Comparison of ENCODE assay signal across 9 cellular contexts in genomic region chr4:80196259-80197131, GRCh38. TPM values are rescaled to one million over a fixed set of nuclear protein-coding genes. Genes with fewer than 3 reads are reported as not detected.
A peak's percentile ranks its signal among the peaks of the same experiment; 100 is the strongest.
DNase-seq lines count a peak whose midpoint lies in the region; ATAC-seq and TF ChIP-seq lines count a peak whose summit lies in the region.
"Had no signal": no experiment of that assay in that cellular context is flagged by ENCODE, and none has a peak within 500 bp of the region (broad histone marks: within the 10 kb centered on the region; RNA-seq: fewer than 3 reads in every experiment).

No MANE protein-coding gene starts in this region.

- H3K36me3 Mint-ChIP-seq in CD8-positive, alpha-beta memory T cell, result peaks cover 16 to 24% (median 16%) of the 10 kb centered on the region in 3 donors
- H3K36me3 Mint-ChIP-seq in IgD-negative memory B cell, result peaks cover 4% of the 10 kb centered on the region

- peaks cover 8% of the 10 kb centered on the region for H3K4me1 ChIP-seq in CD8-positive, alpha-beta memory T cell (ENCODE audit: insufficient read depth, low read length)
- peaks cover 20% of the 10 kb centered on the region for H3K4me1 ChIP-seq in neuron (ENCODE audit: insufficient read depth, low read length)

- no peak overlapping the region for H3K27ac ChIP-seq in CD8-positive, alpha-beta memory T cell (ENCODE audit: low read depth, low read length)

- POLR2A ChIA-PET in CD8-positive, alpha-beta memory T cell (lab: Charles Lee), result interaction anchor here (0.6 to 1.3 kb wide), 3 partner anchors 12 to 286 kb away, joined by 4 to 7 read pairs (median 6); partner anchors contain the start of gene ANTXR2

- no peaks in the 10 kb centered on the region for H3K27me3 ChIP-seq in CD8-positive, alpha-beta memory T cell (ENCODE audit: insufficient read depth, low read length, poor library complexity, severe bottlenecking)
- peaks cover 33% of the 10 kb centered on the region for H3K27me3 ChIP-seq in neuron (ENCODE audit: insufficient read depth, low read length)

- H3K9me3 ChIP-seq in CD8-positive, alpha-beta memory T cell (ENCODE audit: low read length), result no peaks in the 10 kb centered on the region
- H3K9me3 ChIP-seq in neuron (ENCODE audit: low read length), result peaks cover 3% of the 10 kb centered on the region

- H2AFZ ChIP-seq in neuron (ENCODE audit: low read depth, low read length), result peak overlapping the region; percentile 91

- CTCF ChIA-PET in CD8-positive, alpha-beta memory T cell (lab: Charles Lee), result interaction anchor here (1.5 to 8.6 kb wide), 2 partner anchors 12 to 24 kb away, joined by 5 to 194 read pairs; no protein-coding TSS in a partner anchor

- ATAC-seq in GM19035 (IDR thresholded peaks at IDR 0.05; ENCODE audit: unreplicated experiment), result no peak

- TF ChIP-seq CTCF in choroid plexus epithelial cell (conservative IDR thresholded peaks at IDR 0.05; ENCODE audit: low read depth, low read length), result no peak

- H3K27me3 Mint-ChIP-seq in CD8-positive, alpha-beta memory T cell, result peaks cover 0 to 12% of the 10 kb centered on the region in 2 donors
- H3K27me3 Mint-ChIP-seq in IgD-negative memory B cell, result peaks cover 8% of the 10 kb centered on the region

- H3K4me3 Mint-ChIP-seq in CD8-positive, alpha-beta memory T cell, result peak overlapping the region; percentile 61 to 90 (median 72)
- peak overlapping the region; percentile 87 to 95 (median 92) for H3K4me3 Mint-ChIP-seq in IgD-negative memory B cell

- peak overlapping the region; percentile 35 for H3K4me3 ChIP-seq in CD8-positive, alpha-beta memory T cell (ENCODE audit: low read length)
- H3K4me3 ChIP-seq in choroid plexus epithelial cell (ENCODE audit: low read depth, low read length) (peak overlapping the region; percentile 15), neuron (ENCODE audit: low read length) (peak overlapping the region; percentile 59)

- H3K4me1 Mint-ChIP-seq in CD8-positive, alpha-beta memory T cell, result peaks cover 23 to 40% (median 40%) of the 10 kb centered on the region in 3 donors
- peaks cover 25 to 35% (median 32%) of the 10 kb centered on the region in 3 donors for H3K4me1 Mint-ChIP-seq in IgD-negative memory B cell

- no peaks in the 10 kb centered on the region for H3K36me3 ChIP-seq in CD8-positive, alpha-beta memory T cell (ENCODE audit: insufficient read depth, low read length)
- H3K36me3 ChIP-seq in neuron (ENCODE audit: insufficient read depth, low read length), result peaks cover 6% of the 10 kb centered on the region

- DNase-seq in CD8-positive, alpha-beta memory T cell, result no peak
- DNase-seq in choroid plexus epithelial cell (ENCODE audit: low read depth) (no peak), SHP77 treated with DMSO at 0.1 percent for 48 hours (lab: John Stamatoyannopoulos, UW) (no peak), SHP77 (lab: John Stamatoyannopoulos, UW) (no peak)
- no peak for DNase-seq in stimulated activated naive CD4-positive, alpha-beta T cell (lab: John Stamatoyannopoulos, UW)

- peak overlapping the region in 3 of 8 donors; percentile 15 to 47 (median 34) for H3K27ac Mint-ChIP-seq in CD8-positive, alpha-beta memory T cell
- H3K27ac Mint-ChIP-seq in IgD-negative memory B cell, result peak overlapping the region; percentile 87 to 98 (median 95)
- H3K27ac Mint-ChIP-seq: activated T-helper 2 cell treated with anti-CD3 and anti-CD28 coated beads, Interferon-gamma antibody, Interleukin-2, Interleukin-4, amounts not matched to agents 10 μg/mL and 5 μg/mL and 100 μg/mL, durations not matched to agents 14 hours and 24 hours and 36 hours had no signal

- no peaks in the 10 kb centered on the region for H3K9me3 Mint-ChIP-seq in CD8-positive, alpha-beta memory T cell
- no peaks in the 10 kb centered on the region for H3K9me3 Mint-ChIP-seq in IgD-negative memory B cell
- H3K9me3 Mint-ChIP-seq: activated T-helper 2 cell treated with anti-CD3 and anti-CD28 coated beads, Interferon-gamma antibody, Interleukin-2, Interleukin-4, amounts not matched to agents 10 μg/mL and 5 μg/mL and 100 μg/mL, durations not matched to agents 14 hours and 24 hours and 36 hours had no signal

RNA-seq across cellular contexts. Expression of gene PRDM8, which starts 0.8 kb away (rescaled TPM):
- 10 to 100 TPM; 10.9 to 12.7 TPM for total RNA-seq in CD8-positive, alpha-beta memory T cell
- polyA plus RNA-seq in CD8-positive, alpha-beta memory T cell, result 2.4 TPM
- polyA plus RNA-seq in IgD-negative memory B cell, result 3.8 TPM
